ENCODE assay signal across 10 cellular contexts in genomic region chr3:133494469-133494868, GRCh38.
DNase-seq lines count a peak whose midpoint lies in the region; ATAC-seq and TF ChIP-seq lines count a peak whose summit lies in the region.
"Had no signal": no experiment of that assay in that cellular context is flagged by ENCODE, and none has a peak within 500 bp of the region (broad histone marks: within the 10 kb centered on the region; RNA-seq: fewer than 3 reads in every experiment).

No MANE protein-coding gene starts in this region.

- no peaks in the 10 kb centered on the region for H3K27me3 ChIP-seq in lower lobe of right lung (ENCODE audit: low read depth)
- H3K27me3 ChIP-seq: body of pancreas had no signal

- intact Hi-C loops in lower lobe of right lung (cut with DNase I) (no loop called here), left ventricle myocardium superior (cut with micrococcal nuclease) (no loop called here)

- peak; percentile 43 for DNase-seq in EL
- peak; percentile 57 for DNase-seq in HuH-7.5 (ENCODE audit: low spot score)
- DNase-seq in astrocyte of the spinal cord (ENCODE audit: low read depth, low spot score): no peak
- no peak for DNase-seq in lower lobe of right lung
- no peak for DNase-seq in GM03348 (ENCODE audit: low spot score)
- no peak for DNase-seq in left ventricle myocardium superior
- no peak for DNase-seq in NK-92 treated with Interleukin-12 subunit alpha and Interleukin-12 subunit beta, amount 100 ng/mL, for 24 hours (lab: John Stamatoyannopoulos, UW)
- DNase-seq: NCI-H1105 treated with DMSO at 0.1 percent for 48 hours had no signal

- no peak overlapping the region for H3K27ac ChIP-seq in lower lobe of right lung
- H3K27ac ChIP-seq: body of pancreas had no signal

- H3K9me3 ChIP-seq in lower lobe of right lung: no peaks in the 10 kb centered on the region
- H3K9me3 ChIP-seq: body of pancreas had no signal

- in situ Hi-C loops in astrocyte of the spinal cord (cut with HindIII; ENCODE audit: low sequenced_read_pairs): no loop called here

- H3K4me3 ChIP-seq in astrocyte of the spinal cord (ENCODE audit: low read depth, low read length) (no peak overlapping the region), lower lobe of right lung (no peak overlapping the region)
- H3K4me3 ChIP-seq: body of pancreas had no signal

- ATAC-seq in lower lobe of right lung: no peak
- ATAC-seq in HG02678 (IDR thresholded peaks at IDR 0.05; ENCODE audit: unreplicated experiment): no peak
- ATAC-seq in left ventricle myocardium superior: no peak
- ATAC-seq: body of pancreas had no signal

- no peaks in the 10 kb centered on the region for H3K4me1 ChIP-seq in lower lobe of right lung
- H3K4me1 ChIP-seq: body of pancreas had no signal

- peak; percentile 54 for TF ChIP-seq CTCF in astrocyte of the spinal cord (IDR thresholded peaks at IDR 0.05; ENCODE audit: low read depth, low read length)
- TF ChIP-seq CTCF in lower lobe of right lung (IDR thresholded peaks at IDR 0.05): peak; percentile 29

- no peaks in the 10 kb centered on the region for H3K36me3 ChIP-seq in lower lobe of right lung

Comparison
In these comparisons a context has a peak if more than half of its experiments do, and no peak if none do; other contexts are left out.
1. DNase-seq: peak in EL (single experiment) and HuH-7.5 (single experiment); none in astrocyte of the spinal cord (single experiment), lower lobe of right lung (single experiment), GM03348 (single experiment), left ventricle myocardium superior (single experiment) and NK-92 treated with Interleukin-12 subunit alpha and Interleukin-12 subunit beta, amount 100 ng/mL, for 24 hours (single experiment).